ENCODE assay signal across 2 cellular contexts in the genomic region with DNA sequence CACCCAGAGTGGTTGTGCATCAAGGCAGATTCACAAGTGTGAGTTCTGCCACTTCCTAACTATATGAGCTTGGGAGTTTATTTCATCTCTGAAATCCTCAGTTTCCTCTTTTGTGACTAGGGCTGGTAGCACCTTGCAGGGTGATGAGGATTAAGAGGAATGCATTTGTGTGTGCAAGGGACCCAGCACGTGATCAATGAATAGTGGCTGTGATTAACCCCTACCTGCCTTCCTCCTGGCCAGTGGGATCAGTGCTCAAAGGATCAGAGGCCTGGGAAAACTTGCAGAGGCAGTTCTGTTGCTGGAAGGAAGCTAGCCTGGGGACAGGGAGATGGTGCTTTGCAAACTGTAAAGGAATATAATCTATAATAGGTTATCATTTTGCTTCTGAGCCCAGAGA.
TF ChIP-seq lines count a peak whose summit lies in the region.

No MANE protein-coding gene starts in this region.

TF ChIP-seq in IMR-90, 13 proteins besides CTCF, POLR2A, EP300 and RAD21:
- no peak for TF ChIP-seq NFE2L2 (IDR thresholded peaks at IDR 0.05; ENCODE audit: low read depth, low read length)
- TF ChIP-seq, protein P1, sequence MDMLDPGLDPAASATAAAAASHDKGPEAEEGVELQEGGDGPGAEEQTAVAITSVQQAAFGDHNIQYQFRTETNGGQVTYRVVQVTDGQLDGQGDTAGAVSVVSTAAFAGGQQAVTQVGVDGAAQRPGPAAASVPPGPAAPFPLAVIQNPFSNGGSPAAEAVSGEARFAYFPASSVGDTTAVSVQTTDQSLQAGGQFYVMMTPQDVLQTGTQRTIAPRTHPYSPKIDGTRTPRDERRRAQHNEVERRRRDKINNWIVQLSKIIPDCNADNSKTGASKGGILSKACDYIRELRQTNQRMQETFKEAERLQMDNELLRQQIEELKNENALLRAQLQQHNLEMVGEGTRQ (IDR thresholded peaks at IDR 0.05; ENCODE audit: low read depth, low read length) = no peak
- TF ChIP-seq BHLHE40 (IDR thresholded peaks at IDR 0.05; ENCODE audit: low read depth, low read length) = no peak
- no peak for TF ChIP-seq FOS (IDR thresholded peaks at IDR 0.05; ENCODE audit: low read depth, low read length)

TF ChIP-seq in HEK293T, 16 proteins besides CTCF, POLR2A, EP300 and RAD21:
- TF ChIP-seq NFRKB (IDR thresholded peaks at IDR 0.05) = no peak
- TF ChIP-seq LEF1 (IDR thresholded peaks at IDR 0.05; ENCODE audit: borderline replicate concordance) = no peak
- no peak for TF ChIP-seq FOXK2 (IDR thresholded peaks at IDR 0.05)
- TF ChIP-seq HDGF (IDR thresholded peaks at IDR 0.05; ENCODE audit: borderline replicate concordance) = no peak
- no peak for TF ChIP-seq ZNF384 (IDR thresholded peaks at IDR 0.05)
- TF ChIP-seq SUZ12 (IDR thresholded peaks at IDR 0.05) = no peak
- TF ChIP-seq, protein P2, sequence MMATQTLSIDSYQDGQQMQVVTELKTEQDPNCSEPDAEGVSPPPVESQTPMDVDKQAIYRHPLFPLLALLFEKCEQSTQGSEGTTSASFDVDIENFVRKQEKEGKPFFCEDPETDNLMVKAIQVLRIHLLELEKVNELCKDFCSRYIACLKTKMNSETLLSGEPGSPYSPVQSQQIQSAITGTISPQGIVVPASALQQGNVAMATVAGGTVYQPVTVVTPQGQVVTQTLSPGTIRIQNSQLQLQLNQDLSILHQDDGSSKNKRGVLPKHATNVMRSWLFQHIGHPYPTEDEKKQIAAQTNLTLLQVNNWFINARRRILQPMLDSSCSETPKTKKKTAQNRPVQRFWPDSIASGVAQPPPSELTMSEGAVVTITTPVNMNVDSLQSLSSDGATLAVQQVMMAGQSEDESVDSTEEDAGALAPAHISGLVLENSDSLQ (IDR thresholded peaks at IDR 0.05) = no peak
- TF ChIP-seq L3MBTL2 (conservative IDR thresholded peaks at IDR 0.05) = no peak
TF ChIP-seq in HEK293T: peak in this region for 0.
